Comparison of ENCODE assay signal across 16 cellular contexts in genomic region chr17:63116228-63116627, GRCh38.
DNase-seq lines count a peak whose midpoint lies in the region; ATAC-seq, FAIRE-seq and TF ChIP-seq lines count a peak whose summit lies in the region.
"Had no signal": no experiment of that assay in that cellular context is flagged by ENCODE, and none has a peak within 500 bp of the region (broad histone marks: within the 10 kb centered on the region; RNA-seq: fewer than 3 reads in every experiment).

No MANE protein-coding gene starts in this region.

- no peaks in the 10 kb centered on the region for H3K4me1 ChIP-seq in A549

- no peaks in the 10 kb centered on the region for H3K9me3 ChIP-seq in A549

- TF ChIP-seq POLR2A in A549 (IDR thresholded peaks at IDR 0.05; ENCODE audit: low read length) = no peak

- ATAC-seq in A549 = peak; percentile 88 to 89
- ATAC-seq in GM19351 (IDR thresholded peaks at IDR 0.05; ENCODE audit: unreplicated experiment) = no peak
- no peak for ATAC-seq in HG03565 (IDR thresholded peaks at IDR 0.05; ENCODE audit: unreplicated experiment)
- ATAC-seq: natural killer cell treated with Interleukin-12 subunit alpha and Interleukin-12 subunit beta and Interleukin-15 and Interleukin-18, amount 100 ng/mL, for 72 hours; T-helper 17 cell had no signal

- DNase-seq in A549 (ENCODE audit: low read depth in 1 of 2, low spot score in 1 of 2) (peak; percentile 38 to 40), HCEC 1CT (peak; percentile 14), SK-N-DZ (ENCODE audit: low spot score) (peak; percentile 57), fibroblast of pulmonary artery (ENCODE audit: low read depth) (no peak), NOMO-1 treated with dmso at 0.1 percent for 144 hours (lab: John Stamatoyannopoulos, UW; ENCODE audit: unreplicated experiment) (no peak)
- DNase-seq in NK-92 treated with Interleukin-12 subunit alpha and Interleukin-12 subunit beta, amount 100 ng/mL, for 24 hours (lab: John Stamatoyannopoulos, UW) = no peak
- DNase-seq: activated CD4-positive, alpha-beta T cell treated with anti-CD3 and anti-CD28 coated beads for 1 hour; activated CD8-positive, alpha-beta memory T cell treated with anti-CD3 and anti-CD28 coated beads, Interleukin-2, amount 50 U/mL, for 4 hours; activated naive CD4-positive, alpha-beta T cell treated with anti-CD3 and anti-CD28 coated beads, Interleukin-2, amount 10 ng/mL, durations not matched to agents 7 days and 5 days; NCI-H526 treated with DMSO at 0.1 percent for 48 hours; T-helper 17 cell had no signal

- TF ChIP-seq CTCF in A549 (IDR thresholded peaks at IDR 0.05) = peak; percentile 36
- TF ChIP-seq CTCF in fibroblast of pulmonary artery (IDR thresholded peaks at IDR 0.05; ENCODE audit: low read length, missing control alignments) = peak; percentile 5

- FAIRE-seq in A549 (lab: Jason Lieb, UNC) = peak; percentile 59
- FAIRE-seq: GM19239 had no signal

- H3K4me3 ChIP-seq in A549 (no peak overlapping the region), fibroblast of pulmonary artery (replicated peaks; ENCODE audit: low read depth, low read length) (no peak overlapping the region)
- H3K4me3 ChIP-seq: lung had no signal

- no peak for TF ChIP-seq EP300 in A549 (IDR thresholded peaks at IDR 0.05)

- no peak overlapping the region for H3K27ac ChIP-seq in A549

- TF ChIP-seq RAD21 in A549 (conservative IDR thresholded peaks at IDR 0.05 in 1 of 2, IDR thresholded peaks at IDR 0.05 in 1 of 2) = peak in 1 of 2 experiments; percentile 31; a peak in 1 of 5 replicates

- 53% methylated on average over 4 of the region's 4 CpGs for WGBS in A549 (ENCODE audit: missing lambda C conversion rate)

- POLR2A ChIA-PET in A549 (lab: Yijun Ruan, JAX) = interaction anchor here (0.6 kb wide), 1 partner anchor 112 kb away, joined by 5 read pairs; no protein-coding TSS in a partner anchor

- H3K4me2 ChIP-seq in A549 = no peak overlapping the region

- CTCF ChIA-PET in A549 (lab: Yijun Ruan, JAX) = interaction anchor here (1.2 to 1.6 kb wide), 3 partner anchors 11 to 290 kb away, joined by 3 to 4 read pairs (median 3); no protein-coding TSS in a partner anchor

TF ChIP-seq in A549, 52 proteins besides CTCF, POLR2A, EP300 and RAD21:
- TF ChIP-seq HOXB13 (CRISPR knock-in tag; IDR thresholded peaks at IDR 0.05; ENCODE audit: low read depth) (no peak), SMC3 (IDR thresholded peaks at IDR 0.05) (0 out of 3 replicates have a peak, but pooled peaks have one; percentile 8), ZC3H11A (IDR thresholded peaks at IDR 0.05) (no peak)

Comparison
In these comparisons a context has a peak if more than half of its experiments do, and no peak if none do; other contexts are left out.
1. ATAC-seq: peak in A549 (2 of 2); none in GM19351 (single experiment) and HG03565 (single experiment).
2. DNase-seq: peak in A549 (2 of 2), HCEC 1CT (single experiment) and SK-N-DZ (single experiment); none in fibroblast of pulmonary artery (single experiment), NK-92 treated with Interleukin-12 subunit alpha and Interleukin-12 subunit beta, amount 100 ng/mL, for 24 hours (single experiment) and NOMO-1 treated with dmso at 0.1 percent for 144 hours (single experiment).